In genomic region chr12:89225808-89226368, GRCh38 we compare ENCODE assay signal across 9 cellular contexts.
DNase-seq lines count a peak whose midpoint lies in the region; ATAC-seq, FAIRE-seq and TF ChIP-seq lines count a peak whose summit lies in the region.
"Had no signal": no experiment of that assay in that cellular context is flagged by ENCODE, and none has a peak within 500 bp of the region (broad histone marks: within the 10 kb centered on the region; RNA-seq: fewer than 3 reads in every experiment).

No MANE protein-coding gene starts in this region.

- no peaks in the 10 kb centered on the region for H3K4me1 ChIP-seq in sigmoid colon

- H3K4me1 Mint-ChIP-seq in nephron: peaks cover 10% of the 10 kb centered on the region

- no peak for TF ChIP-seq POLR2A in H54 (IDR thresholded peaks at IDR 0.05; ENCODE audit: low read depth, low read length)
- TF ChIP-seq POLR2A in sigmoid colon (IDR thresholded peaks at IDR 0.05): no peak

- intact Hi-C loops in sigmoid colon (cut with DNase I): no loop called here

- H3K27ac Mint-ChIP-seq in nephron: peak overlapping the region; percentile 55 to 88 (median 58)

- no peaks in the 10 kb centered on the region for H3K36me3 Mint-ChIP-seq in nephron (ENCODE audit: low read depth)
- H3K36me3 Mint-ChIP-seq: naive B cell had no signal

- no peaks in the 10 kb centered on the region for H3K27me3 ChIP-seq in sigmoid colon

- H3K9me3 Mint-ChIP-seq in nephron: peaks cover 10% of the 10 kb centered on the region

- H3K27ac ChIP-seq in sigmoid colon: no peak overlapping the region

- no peaks in the 10 kb centered on the region for H3K9me3 ChIP-seq in sigmoid colon

- 19 to 57% methylated on average over 3 of the region's 3 CpGs for WGBS in sigmoid colon, 2 donors

- H3K4me3 ChIP-seq in sigmoid colon: no peak overlapping the region

- peak; percentile 95 for DNase-seq in DMS153 (lab: John Stamatoyannopoulos, UW)
- peak; percentile 31 for DNase-seq in H54 (ENCODE audit: insufficient read length, low spot score)
- DNase-seq in NCI-H460 (ENCODE audit: extremely low read depth, low read depth): peak; percentile 32
- no peak for DNase-seq in sigmoid colon
- DNase-seq in globus pallidus (ENCODE audit: low spot score): no peak
- DNase-seq: naive B cell had no signal

- H3K27me3 Mint-ChIP-seq in nephron (ENCODE audit: low read depth): peaks cover 4% of the 10 kb centered on the region

- FAIRE-seq in H54 (lab: Jason Lieb, UNC): peak; percentile 99
- peak; percentile 10 for FAIRE-seq in colon (lab: Jason Lieb, UNC)

- H3K4me3 Mint-ChIP-seq in nephron: no peak overlapping the region

- no peak for TF ChIP-seq EP300 in sigmoid colon (IDR thresholded peaks at IDR 0.05)

- TF ChIP-seq CTCF in nephron (IDR thresholded peaks at IDR 0.05; ENCODE audit: unreplicated experiment in 3 of 3): no peak
- no peak for TF ChIP-seq CTCF in sigmoid colon (IDR thresholded peaks at IDR 0.05)

- no peak for ATAC-seq in HG03280 (IDR thresholded peaks at IDR 0.05; ENCODE audit: unreplicated experiment)

- H3K36me3 ChIP-seq in sigmoid colon: no peaks in the 10 kb centered on the region

Comparison
In these comparisons a context has a peak if more than half of its experiments do, and no peak if none do; other contexts are left out.
1. DNase-seq: peak in DMS153 (single experiment), H54 (single experiment) and NCI-H460 (single experiment); none in sigmoid colon (single experiment) and globus pallidus (single experiment).